1 cellular context compared by ENCODE assay signal in the genomic region with DNA sequence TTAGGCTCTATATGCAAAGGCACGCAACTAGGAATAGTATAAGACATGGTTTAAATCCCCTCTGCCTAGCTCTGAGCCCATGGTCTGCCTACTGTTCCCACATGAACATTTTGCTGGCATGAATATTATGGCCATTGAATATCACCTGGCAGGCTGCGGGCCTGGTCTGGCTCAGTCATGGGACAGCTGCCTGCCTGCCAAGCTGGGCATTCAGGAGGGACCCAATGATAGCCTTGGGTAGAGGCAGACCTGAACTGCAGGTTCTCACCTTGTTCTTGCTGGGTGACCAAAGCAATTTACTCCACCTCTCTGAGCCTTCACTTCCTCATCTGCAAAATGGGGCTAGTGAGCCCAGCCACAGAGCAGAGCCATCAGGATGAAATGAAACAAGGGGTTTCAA.
A peak's percentile ranks its signal among the peaks of the same experiment; 100 is the strongest.
TF ChIP-seq lines count a peak whose summit lies in the region.

No MANE protein-coding gene starts in this region.

TF ChIP-seq in HepG2, 621 proteins besides CTCF, POLR2A, EP300 and RAD21:
- TF ChIP-seq GABPA (IDR thresholded peaks at IDR 0.05; ENCODE audit: low read depth, low read length): no peak
- TF ChIP-seq GABPA (CRISPR knock-in tag; IDR thresholded peaks at IDR 0.05; ENCODE audit: low read depth): no peak
- TF ChIP-seq ZNF768 (CRISPR knock-in tag; IDR thresholded peaks at IDR 0.05): peak; percentile 35; the same call in 1 of the 2 replicates
- no peak for TF ChIP-seq DZIP1 (CRISPR knock-in tag; IDR thresholded peaks at IDR 0.05)
- TF ChIP-seq PBX2 (CRISPR knock-in tag; IDR thresholded peaks at IDR 0.05): no peak
- no peak for TF ChIP-seq DBP (CRISPR knock-in tag; IDR thresholded peaks at IDR 0.05; ENCODE audit: not compliant biosample characterization)
- TF ChIP-seq ISX (CRISPR knock-in tag; conservative IDR thresholded peaks at IDR 0.05): no peak
- no peak for TF ChIP-seq ZSCAN20 (CRISPR knock-in tag; IDR thresholded peaks at IDR 0.05; ENCODE audit: borderline replicate concordance)
TF ChIP-seq in HepG2: peak in this region for 1.
